23 cellular contexts compared by ENCODE assay signal in the genomic region with DNA sequence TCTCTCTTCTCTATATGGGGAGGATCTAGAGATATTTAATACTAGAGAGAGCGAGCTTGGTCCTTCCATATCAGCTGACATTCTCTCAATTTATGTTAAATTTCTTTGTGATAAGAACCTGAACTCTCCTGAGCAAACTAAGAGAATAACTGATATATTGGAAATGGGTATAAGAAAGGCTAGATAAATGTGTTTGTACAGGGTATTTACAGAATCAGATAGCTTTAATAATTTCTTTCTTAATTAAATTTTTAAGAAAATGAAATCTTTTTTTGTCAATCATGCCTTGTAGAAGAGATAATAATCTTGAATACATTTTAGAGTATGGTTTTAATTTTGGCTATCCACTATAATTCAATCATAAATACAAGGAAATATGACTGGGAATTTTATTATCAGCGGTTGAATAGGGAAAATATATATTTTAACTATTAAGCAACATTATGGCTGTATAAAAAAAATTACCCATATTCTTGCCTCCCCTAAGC. TPM values are rescaled to one million over a fixed set of nuclear protein-coding genes. Genes with fewer than 3 reads are reported as not detected.
A peak's percentile ranks its signal among the peaks of the same experiment; 100 is the strongest.
DNase-seq lines count a peak whose midpoint lies in the region; ATAC-seq, FAIRE-seq and TF ChIP-seq lines count a peak whose summit lies in the region.
"Had no signal": no experiment of that assay in that cellular context is flagged by ENCODE, and none has a peak within 500 bp of the region (broad histone marks: within the 10 kb centered on the region; RNA-seq: fewer than 3 reads in every experiment).

No MANE protein-coding gene starts in this region.

- H3K4me3 Mint-ChIP-seq in naive thymus-derived CD8-positive, alpha-beta T cell: no peak overlapping the region
- H3K4me3 Mint-ChIP-seq: B cell; CD4-positive, alpha-beta T cell; CD8-positive, alpha-beta T cell had no signal

- H3K9me3 Mint-ChIP-seq in naive thymus-derived CD8-positive, alpha-beta T cell: no peaks in the 10 kb centered on the region
- H3K9me3 Mint-ChIP-seq: CD4-positive, alpha-beta T cell; CD8-positive, alpha-beta T cell had no signal

- peaks cover 6 to 39% (median 17%) of the 10 kb centered on the region in 3 donors for H3K36me3 Mint-ChIP-seq in naive thymus-derived CD8-positive, alpha-beta T cell

- POLR2A ChIA-PET in naive thymus-derived CD8-positive, alpha-beta T cell (lab: Charles Lee): no interaction called here

- H3K27ac Mint-ChIP-seq in naive thymus-derived CD8-positive, alpha-beta T cell: no peak overlapping the region
- H3K27ac Mint-ChIP-seq: B cell; CD4-positive, alpha-beta T cell; CD8-positive, alpha-beta T cell had no signal

- ATAC-seq in SK-N-SH treated with all-trans-retinoic acid at 6 μM for 48 hours: no peak
- ATAC-seq in naive thymus-derived CD8-positive, alpha-beta T cell: no peak
- ATAC-seq: A549; CD8-positive, alpha-beta T cell; GM12878 had no signal

- H3K27me3 Mint-ChIP-seq in naive thymus-derived CD8-positive, alpha-beta T cell: no peaks in the 10 kb centered on the region
- H3K27me3 Mint-ChIP-seq: B cell; CD4-positive, alpha-beta T cell had no signal

- H3K4me1 Mint-ChIP-seq in naive thymus-derived CD8-positive, alpha-beta T cell: peaks cover 0 to 3% (median 1%) of the 10 kb centered on the region in 4 donors
- H3K4me1 Mint-ChIP-seq: B cell had no signal

- FAIRE-seq in RCC 7860 (lab: Jason Lieb, UNC): peak; percentile 46
- peak; percentile 82 for FAIRE-seq in islet of Langerhans (lab: Jason Lieb, UNC)
- FAIRE-seq: A549, D721Med, GM12892 had no signal

- no peak for DNase-seq in RCC 7860 (ENCODE audit: low spot score)
- no peak for DNase-seq in OCI-M2 (lab: John Stamatoyannopoulos, UW; ENCODE audit: unreplicated experiment)
- DNase-seq in naive thymus-derived CD8-positive, alpha-beta T cell: no peak
- DNase-seq in DMS 273 treated with DMSO at 0.1 percent for 48 hours (lab: John Stamatoyannopoulos, UW): no peak
- DNase-seq: 8988T; AML-193; Caco-2; Calu3; CD4-positive, alpha-beta T cell; CD8-positive, alpha-beta T cell; DMS153; DMS53; DMS79; DND-41; EL; GDM1 had no signal

TF ChIP-seq in SK-N-SH treated with all-trans-retinoic acid at 6 μM for 48 hours, 23 proteins besides CTCF, POLR2A, EP300 and RAD21:
- TF ChIP-seq TCF4 (CRISPR knock-in tag; IDR thresholded peaks at IDR 0.05; ENCODE audit: borderline replicate concordance) (peak; percentile 97), ZNF8 (CRISPR knock-in tag; IDR thresholded peaks at IDR 0.05) (peak; percentile 57), ZNF70 (CRISPR knock-in tag; IDR thresholded peaks at IDR 0.05) (no peak), BACH2 (CRISPR knock-in tag; IDR thresholded peaks at IDR 0.05; ENCODE audit: borderline replicate concordance) (0 out of 2 replicates have a peak, but pooled peaks have one; percentile 37), ISL1 (CRISPR knock-in tag; IDR thresholded peaks at IDR 0.05) (peak; percentile 77)
- TF ChIP-seq, protein P1, sequence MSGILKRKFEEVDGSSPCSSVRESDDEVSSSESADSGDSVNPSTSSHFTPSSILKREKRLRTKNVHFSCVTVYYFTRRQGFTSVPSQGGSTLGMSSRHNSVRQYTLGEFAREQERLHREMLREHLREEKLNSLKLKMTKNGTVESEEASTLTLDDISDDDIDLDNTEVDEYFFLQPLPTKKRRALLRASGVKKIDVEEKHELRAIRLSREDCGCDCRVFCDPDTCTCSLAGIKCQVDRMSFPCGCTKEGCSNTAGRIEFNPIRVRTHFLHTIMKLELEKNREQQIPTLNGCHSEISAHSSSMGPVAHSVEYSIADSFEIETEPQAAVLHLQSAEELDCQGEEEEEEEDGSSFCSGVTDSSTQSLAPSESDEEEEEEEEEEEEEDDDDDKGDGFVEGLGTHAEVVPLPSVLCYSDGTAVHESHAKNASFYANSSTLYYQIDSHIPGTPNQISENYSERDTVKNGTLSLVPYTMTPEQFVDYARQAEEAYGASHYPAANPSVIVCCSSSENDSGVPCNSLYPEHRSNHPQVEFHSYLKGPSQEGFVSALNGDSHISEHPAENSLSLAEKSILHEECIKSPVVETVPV (CRISPR knock-in tag; IDR thresholded peaks at IDR 0.05): 0 out of 2 replicates have a peak, but pooled peaks have one; percentile 65
- TF ChIP-seq, protein P2, sequence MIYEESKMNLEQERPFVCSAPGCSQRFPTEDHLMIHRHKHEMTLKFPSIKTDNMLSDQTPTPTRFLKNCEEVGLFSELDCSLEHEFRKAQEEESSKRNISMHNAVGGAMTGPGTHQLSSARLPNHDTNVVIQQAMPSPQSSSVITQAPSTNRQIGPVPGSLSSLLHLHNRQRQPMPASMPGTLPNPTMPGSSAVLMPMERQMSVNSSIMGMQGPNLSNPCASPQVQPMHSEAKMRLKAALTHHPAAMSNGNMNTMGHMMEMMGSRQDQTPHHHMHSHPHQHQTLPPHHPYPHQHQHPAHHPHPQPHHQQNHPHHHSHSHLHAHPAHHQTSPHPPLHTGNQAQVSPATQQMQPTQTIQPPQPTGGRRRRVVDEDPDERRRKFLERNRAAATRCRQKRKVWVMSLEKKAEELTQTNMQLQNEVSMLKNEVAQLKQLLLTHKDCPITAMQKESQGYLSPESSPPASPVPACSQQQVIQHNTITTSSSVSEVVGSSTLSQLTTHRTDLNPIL (CRISPR knock-in tag; IDR thresholded peaks at IDR 0.05; ENCODE audit: low read depth): no peak

RNA-seq across cellular contexts. Expression of a gene that starts 58.7 kb away (rescaled TPM):
- total RNA-seq in naive thymus-derived CD8-positive, alpha-beta T cell: 10 to 100 TPM; 75.8 to 91.0 TPM
- 10 to 100 TPM in 1 of 3 donors, 1 to 10 TPM in 2; 5.1 to 12.7 (median 9.8) TPM for polyA plus RNA-seq in naive thymus-derived CD8-positive, alpha-beta T cell

RNA-seq across cellular contexts. Expression of a gene that starts 58.7 kb away (rescaled TPM):
- total RNA-seq in naive thymus-derived CD8-positive, alpha-beta T cell: 10 to 100 TPM; 67.3 to 67.8 TPM
- polyA plus RNA-seq in naive thymus-derived CD8-positive, alpha-beta T cell: 10 to 100 TPM; 11.2 to 20.1 (median 17.6) TPM
